Comparison of ENCODE assay signal across 1 cellular context in genomic region chr20:17710379-17711305, GRCh38.
TF ChIP-seq lines count a peak whose summit lies in the region.

No MANE protein-coding gene starts in this region.

TF ChIP-seq in HepG2, 621 proteins besides CTCF, POLR2A, EP300 and RAD21 (continued from another document and continues in another):
- TF ChIP-seq AKNA (CRISPR knock-in tag; IDR thresholded peaks at IDR 0.05; ENCODE audit: borderline replicate concordance): no peak
- no peak; the same call in 1 of the 2 replicates for TF ChIP-seq KDM5B (CRISPR knock-in tag; IDR thresholded peaks at IDR 0.05; ENCODE audit: borderline replicate concordance)
- peak; percentile 64 for TF ChIP-seq ZFX (CRISPR knock-in tag; IDR thresholded peaks at IDR 0.05; ENCODE audit: low read depth)
- TF ChIP-seq KLF16 (CRISPR knock-in tag; IDR thresholded peaks at IDR 0.05): peak in 1 of 2 experiments; percentile 47; a peak in 1 of 4 replicates
- TF ChIP-seq KLF6 (CRISPR knock-in tag; IDR thresholded peaks at IDR 0.05): no peak
- no peak for TF ChIP-seq HNRNPK (IDR thresholded peaks at IDR 0.05; ENCODE audit: low read depth, low read length, poor library complexity, severe bottlenecking)
- TF ChIP-seq ZNF329 (CRISPR knock-in tag; IDR thresholded peaks at IDR 0.05; ENCODE audit: low read depth): peak; percentile 39; the same call in 1 of the 2 replicates
- no peak for TF ChIP-seq RORA (CRISPR knock-in tag; IDR thresholded peaks at IDR 0.05)
- TF ChIP-seq SKIL (CRISPR knock-in tag; IDR thresholded peaks at IDR 0.05; ENCODE audit: borderline replicate concordance): no peak; the same call in 1 of the 2 replicates
- peak; percentile 38; the same call in 1 of the 2 replicates for TF ChIP-seq SRY (CRISPR knock-in tag; IDR thresholded peaks at IDR 0.05)
- no peak; the same call in 1 of the 2 replicates for TF ChIP-seq ZNF777 (CRISPR knock-in tag; IDR thresholded peaks at IDR 0.05)
- no peak for TF ChIP-seq NR3C1 (CRISPR knock-in tag; IDR thresholded peaks at IDR 0.05)
- 0 out of 3 replicates have a peak, but pooled peaks have one; percentile 23 for TF ChIP-seq MXI1 (IDR thresholded peaks at IDR 0.05; ENCODE audit: borderline replicate concordance, low read depth, low read length)
- no peak for TF ChIP-seq HES4 (CRISPR knock-in tag; IDR thresholded peaks at IDR 0.05; ENCODE audit: borderline replicate concordance)
- TF ChIP-seq AKAP8 (CRISPR knock-in tag; IDR thresholded peaks at IDR 0.05): no peak
- peak; percentile 38; the same call in 1 of the 2 replicates for TF ChIP-seq ZNF281 (CRISPR knock-in tag; IDR thresholded peaks at IDR 0.05; ENCODE audit: borderline replicate concordance)
- peak; percentile 62; the same call in 1 of the 2 replicates for TF ChIP-seq NRL (CRISPR knock-in tag; IDR thresholded peaks at IDR 0.05; ENCODE audit: borderline replicate concordance)
- no peak; the same call in none of the 2 replicates for TF ChIP-seq ZNF543 (CRISPR knock-in tag; IDR thresholded peaks at IDR 0.05)
- TF ChIP-seq ZNF772 (CRISPR knock-in tag; IDR thresholded peaks at IDR 0.05): no peak; the same call in 1 of the 2 replicates
- TF ChIP-seq DPF2 (CRISPR knock-in tag; IDR thresholded peaks at IDR 0.05; ENCODE audit: borderline replicate concordance, low read depth): no peak
- TF ChIP-seq GATAD1 (CRISPR knock-in tag; IDR thresholded peaks at IDR 0.05): peak; percentile 13; the same call in 1 of the 2 replicates
- 0 out of 2 replicates have a peak, but pooled peaks have one; percentile 18 for TF ChIP-seq ZNF615 (CRISPR knock-in tag; IDR thresholded peaks at IDR 0.05; ENCODE audit: borderline replicate concordance)
- peak; percentile 70; the same call in 1 of the 2 replicates for TF ChIP-seq ZNF367 (CRISPR knock-in tag; IDR thresholded peaks at IDR 0.05; ENCODE audit: borderline replicate concordance)
- TF ChIP-seq KAT7 (CRISPR knock-in tag; IDR thresholded peaks at IDR 0.05; ENCODE audit: borderline replicate concordance): no peak
- TF ChIP-seq SP140L (CRISPR knock-in tag; IDR thresholded peaks at IDR 0.05; ENCODE audit: borderline replicate concordance): peak; percentile 61; the same call in 1 of the 2 replicates
- TF ChIP-seq TCF7 (IDR thresholded peaks at IDR 0.05; ENCODE audit: low read depth): peak; percentile 27; the same call in 1 of the 2 replicates
- TF ChIP-seq ZBTB8A (CRISPR knock-in tag; IDR thresholded peaks at IDR 0.05; ENCODE audit: borderline replicate concordance, low read depth): 0 out of 2 replicates have a peak, but pooled peaks have one; percentile 40
- TF ChIP-seq ZBTB42 (CRISPR knock-in tag; IDR thresholded peaks at IDR 0.05): no peak
- no peak for TF ChIP-seq ZNF577 (CRISPR knock-in tag; IDR thresholded peaks at IDR 0.05; ENCODE audit: borderline replicate concordance, low read depth)
- peak; percentile 86; the same call in 1 of the 2 replicates for TF ChIP-seq ZBTB4 (CRISPR knock-in tag; IDR thresholded peaks at IDR 0.05; ENCODE audit: borderline replicate concordance)
- TF ChIP-seq ZFY (CRISPR knock-in tag; IDR thresholded peaks at IDR 0.05): peak; percentile 76
- peak; percentile 81 for TF ChIP-seq ZNF430 (CRISPR knock-in tag; IDR thresholded peaks at IDR 0.05)
- TF ChIP-seq ZNF503 (CRISPR knock-in tag; IDR thresholded peaks at IDR 0.05): 0 out of 2 replicates have a peak, but pooled peaks have one; percentile 14
- TF ChIP-seq ZNF331 (CRISPR knock-in tag; IDR thresholded peaks at IDR 0.05): peak; percentile 72; the same call in 1 of the 2 replicates
- 0 out of 2 replicates have a peak, but pooled peaks have one; percentile 80 for TF ChIP-seq AFF4 (CRISPR knock-in tag; IDR thresholded peaks at IDR 0.05)
